ENCODE assay signal across 1 cellular context in genomic region chr2:26345554-26346453, GRCh38.
TF ChIP-seq lines count a peak whose summit lies in the region.

A gene with protein sequence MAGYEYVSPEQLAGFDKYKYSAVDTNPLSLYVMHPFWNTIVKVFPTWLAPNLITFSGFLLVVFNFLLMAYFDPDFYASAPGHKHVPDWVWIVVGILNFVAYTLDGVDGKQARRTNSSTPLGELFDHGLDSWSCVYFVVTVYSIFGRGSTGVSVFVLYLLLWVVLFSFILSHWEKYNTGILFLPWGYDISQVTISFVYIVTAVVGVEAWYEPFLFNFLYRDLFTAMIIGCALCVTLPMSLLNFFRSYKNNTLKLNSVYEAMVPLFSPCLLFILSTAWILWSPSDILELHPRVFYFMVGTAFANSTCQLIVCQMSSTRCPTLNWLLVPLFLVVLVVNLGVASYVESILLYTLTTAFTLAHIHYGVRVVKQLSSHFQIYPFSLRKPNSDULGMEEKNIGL (plus strand): TSS chr2:26346143. CDS start chr2:26346233, 90 bp downstream.

TF ChIP-seq in HepG2, 621 proteins besides CTCF, POLR2A, EP300 and RAD21 (continued from another document and continues in another):
- TF ChIP-seq ZNF562 (CRISPR knock-in tag; IDR thresholded peaks at IDR 0.05; ENCODE audit: borderline replicate concordance), result no peak
- peak; percentile 23; the same call in 1 of the 2 replicates for TF ChIP-seq ZSCAN21 (CRISPR knock-in tag; IDR thresholded peaks at IDR 0.05; ENCODE audit: borderline replicate concordance)
- TF ChIP-seq, protein P1, sequence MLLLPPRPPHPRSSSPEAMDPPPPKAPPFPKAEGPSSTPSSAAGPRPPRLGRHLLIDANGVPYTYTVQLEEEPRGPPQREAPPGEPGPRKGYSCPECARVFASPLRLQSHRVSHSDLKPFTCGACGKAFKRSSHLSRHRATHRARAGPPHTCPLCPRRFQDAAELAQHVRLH (CRISPR knock-in tag; IDR thresholded peaks at IDR 0.05; ENCODE audit: borderline replicate concordance, low read depth), result peak; percentile 77; the same call in 1 of the 2 replicates
- TF ChIP-seq NR2F1 (CRISPR knock-in tag; IDR thresholded peaks at IDR 0.05), result peak; percentile 89
- no peak for TF ChIP-seq RORA (CRISPR knock-in tag; IDR thresholded peaks at IDR 0.05)
- TF ChIP-seq SETDB1 (CRISPR knock-in tag; IDR thresholded peaks at IDR 0.05; ENCODE audit: borderline replicate concordance), result no peak
- peak; percentile 30 for TF ChIP-seq IKZF4 (CRISPR knock-in tag; IDR thresholded peaks at IDR 0.05; ENCODE audit: borderline replicate concordance, low read depth, not compliant biosample characterization)
- no peak for TF ChIP-seq ZNF24 (IDR thresholded peaks at IDR 0.05)
- TF ChIP-seq AHR (CRISPR knock-in tag; IDR thresholded peaks at IDR 0.05), result no peak; the same call in 1 of the 2 replicates
- TF ChIP-seq ZBTB46 (CRISPR knock-in tag; IDR thresholded peaks at IDR 0.05; ENCODE audit: borderline replicate concordance), result no peak
- peak; percentile 96 for TF ChIP-seq HNF1B (CRISPR knock-in tag; IDR thresholded peaks at IDR 0.05)
- TF ChIP-seq CENPX (CRISPR knock-in tag; IDR thresholded peaks at IDR 0.05), result no peak
- TF ChIP-seq IKZF5 (CRISPR knock-in tag; IDR thresholded peaks at IDR 0.05), result peak; percentile 85
- TF ChIP-seq RARG (CRISPR knock-in tag; IDR thresholded peaks at IDR 0.05; ENCODE audit: low read depth), result peak; percentile 99
- TF ChIP-seq NFYC (CRISPR knock-in tag; IDR thresholded peaks at IDR 0.05), result peak; percentile 99
- TF ChIP-seq HMGA1 (CRISPR knock-in tag; conservative IDR thresholded peaks at IDR 0.05), result no peak
- peak; percentile 94 for TF ChIP-seq GATAD1 (CRISPR knock-in tag; IDR thresholded peaks at IDR 0.05)
- no peak for TF ChIP-seq ZNF530 (CRISPR knock-in tag; IDR thresholded peaks at IDR 0.05; ENCODE audit: low read depth)
- TF ChIP-seq, protein P2, sequence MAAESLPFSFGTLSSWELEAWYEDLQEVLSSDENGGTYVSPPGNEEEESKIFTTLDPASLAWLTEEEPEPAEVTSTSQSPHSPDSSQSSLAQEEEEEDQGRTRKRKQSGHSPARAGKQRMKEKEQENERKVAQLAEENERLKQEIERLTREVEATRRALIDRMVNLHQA (CRISPR knock-in tag; IDR thresholded peaks at IDR 0.05), result no peak
- TF ChIP-seq CC2D1A (CRISPR knock-in tag; IDR thresholded peaks at IDR 0.05), result 0 out of 2 replicates have a peak, but pooled peaks have one; percentile 1
- no peak for TF ChIP-seq TEAD2 (CRISPR knock-in tag; IDR thresholded peaks at IDR 0.05)
- TF ChIP-seq ZEB1 (IDR thresholded peaks at IDR 0.05; ENCODE audit: insufficient replicate concordance, low read depth), result peak; percentile 67
- peak; percentile 87; the same call in 1 of the 2 replicates for TF ChIP-seq ZNF33B (CRISPR knock-in tag; IDR thresholded peaks at IDR 0.05)
- TF ChIP-seq ZNF513 (CRISPR knock-in tag; conservative IDR thresholded peaks at IDR 0.05), result 0 out of 2 replicates have a peak, but pooled peaks have one; percentile 90
- TF ChIP-seq YEATS4 (CRISPR knock-in tag; IDR thresholded peaks at IDR 0.05; ENCODE audit: borderline replicate concordance), result peak; percentile 83; the same call in 1 of the 2 replicates
- TF ChIP-seq, protein P3, sequence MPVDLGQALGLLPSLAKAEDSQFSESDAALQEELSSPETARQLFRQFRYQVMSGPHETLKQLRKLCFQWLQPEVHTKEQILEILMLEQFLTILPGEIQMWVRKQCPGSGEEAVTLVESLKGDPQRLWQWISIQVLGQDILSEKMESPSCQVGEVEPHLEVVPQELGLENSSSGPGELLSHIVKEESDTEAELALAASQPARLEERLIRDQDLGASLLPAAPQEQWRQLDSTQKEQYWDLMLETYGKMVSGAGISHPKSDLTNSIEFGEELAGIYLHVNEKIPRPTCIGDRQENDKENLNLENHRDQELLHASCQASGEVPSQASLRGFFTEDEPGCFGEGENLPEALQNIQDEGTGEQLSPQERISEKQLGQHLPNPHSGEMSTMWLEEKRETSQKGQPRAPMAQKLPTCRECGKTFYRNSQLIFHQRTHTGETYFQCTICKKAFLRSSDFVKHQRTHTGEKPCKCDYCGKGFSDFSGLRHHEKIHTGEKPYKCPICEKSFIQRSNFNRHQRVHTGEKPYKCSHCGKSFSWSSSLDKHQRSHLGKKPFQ (CRISPR knock-in tag; IDR thresholded peaks at IDR 0.05; ENCODE audit: insufficient replicate concordance), result no peak
- peak; percentile 85 for TF ChIP-seq ZNF543 (CRISPR knock-in tag; IDR thresholded peaks at IDR 0.05)
- no peak for TF ChIP-seq ZBTB1 (CRISPR knock-in tag; IDR thresholded peaks at IDR 0.05; ENCODE audit: borderline replicate concordance)
- TF ChIP-seq SNAPC5 (CRISPR knock-in tag; IDR thresholded peaks at IDR 0.05; ENCODE audit: borderline replicate concordance), result 0 out of 2 replicates have a peak, but pooled peaks have one; percentile 74
- TF ChIP-seq ZNF12 (CRISPR knock-in tag; IDR thresholded peaks at IDR 0.05), result 0 out of 2 replicates have a peak, but pooled peaks have one; percentile 68
- TF ChIP-seq KDM2A (CRISPR knock-in tag; IDR thresholded peaks at IDR 0.05; ENCODE audit: borderline replicate concordance, low read depth), result peak; percentile 79
- TF ChIP-seq HOXA5 (CRISPR knock-in tag; IDR thresholded peaks at IDR 0.05), result peak; percentile 82; the same call in 1 of the 2 replicates
- TF ChIP-seq, protein P4, sequence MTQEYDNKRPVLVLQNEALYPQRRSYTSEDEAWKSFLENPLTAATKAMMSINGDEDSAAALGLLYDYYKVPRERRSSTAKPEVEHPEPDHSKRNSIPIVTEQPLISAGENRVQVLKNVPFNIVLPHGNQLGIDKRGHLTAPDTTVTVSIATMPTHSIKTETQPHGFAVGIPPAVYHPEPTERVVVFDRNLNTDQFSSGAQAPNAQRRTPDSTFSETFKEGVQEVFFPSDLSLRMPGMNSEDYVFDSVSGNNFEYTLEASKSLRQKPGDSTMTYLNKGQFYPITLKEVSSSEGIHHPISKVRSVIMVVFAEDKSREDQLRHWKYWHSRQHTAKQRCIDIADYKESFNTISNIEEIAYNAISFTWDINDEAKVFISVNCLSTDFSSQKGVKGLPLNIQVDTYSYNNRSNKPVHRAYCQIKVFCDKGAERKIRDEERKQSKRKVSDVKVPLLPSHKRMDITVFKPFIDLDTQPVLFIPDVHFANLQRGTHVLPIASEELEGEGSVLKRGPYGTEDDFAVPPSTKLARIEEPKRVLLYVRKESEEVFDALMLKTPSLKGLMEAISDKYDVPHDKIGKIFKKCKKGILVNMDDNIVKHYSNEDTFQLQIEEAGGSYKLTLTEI (CRISPR knock-in tag; conservative IDR thresholded peaks at IDR 0.05), result no peak
- no peak for TF ChIP-seq ZNF30 (CRISPR knock-in tag; IDR thresholded peaks at IDR 0.05)
- TF ChIP-seq ZNF350 (CRISPR knock-in tag; IDR thresholded peaks at IDR 0.05; ENCODE audit: borderline replicate concordance, low read depth), result peak; percentile 91
- peak; percentile 74; the same call in 1 of the 2 replicates for TF ChIP-seq NFKB2 (CRISPR knock-in tag; IDR thresholded peaks at IDR 0.05; ENCODE audit: borderline replicate concordance)
- TF ChIP-seq, protein P5, sequence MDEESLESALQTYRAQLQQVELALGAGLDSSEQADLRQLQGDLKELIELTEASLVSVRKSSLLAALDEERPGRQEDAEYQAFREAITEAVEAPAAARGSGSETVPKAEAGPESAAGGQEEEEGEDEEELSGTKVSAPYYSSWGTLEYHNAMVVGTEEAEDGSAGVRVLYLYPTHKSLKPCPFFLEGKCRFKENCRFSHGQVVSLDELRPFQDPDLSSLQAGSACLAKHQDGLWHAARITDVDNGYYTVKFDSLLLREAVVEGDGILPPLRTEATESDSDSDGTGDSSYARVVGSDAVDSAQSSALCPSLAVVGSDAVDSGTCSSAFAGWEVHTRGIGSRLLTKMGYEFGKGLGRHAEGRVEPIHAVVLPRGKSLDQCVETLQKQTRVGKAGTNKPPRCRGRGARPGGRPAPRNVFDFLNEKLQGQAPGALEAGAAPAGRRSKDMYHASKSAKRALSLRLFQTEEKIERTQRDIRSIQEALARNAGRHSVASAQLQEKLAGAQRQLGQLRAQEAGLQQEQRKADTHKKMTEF (CRISPR knock-in tag; IDR thresholded peaks at IDR 0.05), result peak; percentile 90
- TF ChIP-seq GPN1 (CRISPR knock-in tag; IDR thresholded peaks at IDR 0.05; ENCODE audit: borderline replicate concordance), result no peak; the same call in 1 of the 2 replicates
- peak; percentile 95 for TF ChIP-seq THAP11 (CRISPR knock-in tag; IDR thresholded peaks at IDR 0.05)
- TF ChIP-seq RFX5 (IDR thresholded peaks at IDR 0.05; ENCODE audit: low read depth, low read length), result peak; percentile 73
- peak; percentile 83 for TF ChIP-seq MYC (CRISPR knock-in tag; IDR thresholded peaks at IDR 0.05; ENCODE audit: borderline replicate concordance)
- TF ChIP-seq ZNF251 (CRISPR knock-in tag; IDR thresholded peaks at IDR 0.05), result no peak
- 0 out of 2 replicates have a peak, but pooled peaks have one; percentile 15 for TF ChIP-seq BCL6 (CRISPR knock-in tag; IDR thresholded peaks at IDR 0.05)
- peak; percentile 73 for TF ChIP-seq ZNF709 (CRISPR knock-in tag; IDR thresholded peaks at IDR 0.05)
- TF ChIP-seq RXRB (CRISPR knock-in tag; IDR thresholded peaks at IDR 0.05; ENCODE audit: borderline replicate concordance), result peak; percentile 94
- peak; percentile 90 for TF ChIP-seq ZNF235 (CRISPR knock-in tag; IDR thresholded peaks at IDR 0.05; ENCODE audit: borderline replicate concordance)
